Comparison of ENCODE assay signal across 10 cellular contexts in the genomic region with DNA sequence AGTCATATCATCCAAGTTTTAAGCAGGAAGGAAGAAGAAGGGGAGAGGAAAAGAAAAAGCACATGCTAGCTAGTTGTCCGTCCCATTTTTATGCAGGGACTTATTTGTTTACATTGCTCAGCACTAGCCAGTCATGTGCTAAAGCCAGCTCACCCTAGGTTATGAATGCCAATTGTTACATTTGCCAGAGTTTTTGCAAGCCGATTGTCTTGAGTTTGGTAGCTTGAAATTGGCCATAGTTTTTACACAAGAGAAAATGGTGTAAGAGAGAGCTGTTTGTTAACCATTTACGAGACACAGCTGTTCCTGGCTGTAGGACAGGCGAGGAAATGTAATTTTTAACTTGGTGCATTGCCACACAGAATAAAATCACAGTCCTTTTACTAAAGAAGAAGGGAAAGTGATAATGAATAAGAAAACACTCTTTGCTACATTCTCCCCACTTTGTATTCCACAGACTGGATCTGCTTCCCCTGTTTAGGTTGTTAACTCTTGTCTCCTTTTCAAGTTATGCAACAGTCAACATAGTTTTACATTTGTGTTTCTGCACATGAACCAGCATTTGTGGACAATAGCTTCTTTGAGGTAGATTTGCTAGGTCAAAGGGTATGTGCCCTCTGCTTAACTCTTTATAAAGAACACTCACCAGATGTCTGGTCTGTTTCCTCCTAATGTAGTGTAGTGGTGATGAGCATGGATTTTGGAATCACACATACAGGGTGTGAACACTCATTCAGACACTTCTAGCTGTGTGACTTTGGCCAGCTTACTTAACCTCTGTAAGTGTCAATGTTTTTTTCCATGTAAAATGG.
A peak's percentile ranks its signal among the peaks of the same experiment; 100 is the strongest.
DNase-seq lines count a peak whose midpoint lies in the region; ATAC-seq, FAIRE-seq and TF ChIP-seq lines count a peak whose summit lies in the region.
"Had no signal": no experiment of that assay in that cellular context is flagged by ENCODE, and none has a peak within 500 bp of the region (broad histone marks: within the 10 kb centered on the region; RNA-seq: fewer than 3 reads in every experiment).

No MANE protein-coding gene starts in this region.

- TF ChIP-seq CTCF in Loucy (conservative IDR thresholded peaks at IDR 0.05; ENCODE audit: low read length) (no peak), epithelial cell of esophagus (IDR thresholded peaks at IDR 0.05; ENCODE audit: insufficient read depth, low read depth, low read length, missing control alignments) (no peak)

- H3K36me3 ChIP-seq in Loucy (ENCODE audit: insufficient read depth, low read length) (no peaks in the 10 kb centered on the region), SJCRH30 (no peaks in the 10 kb centered on the region), Karpas-422 (ENCODE audit: insufficient read depth, low read length) (no peaks in the 10 kb centered on the region)

- H3K9me2 ChIP-seq in Loucy (replicated peaks; ENCODE audit: low read depth, low read length) = no peaks in the 10 kb centered on the region
- H3K9me2 ChIP-seq in Karpas-422 (replicated peaks; ENCODE audit: insufficient read depth, low read length) = no peaks in the 10 kb centered on the region

- H3K27me3 ChIP-seq in Loucy (ENCODE audit: insufficient read depth, low read length, poor library complexity, severe bottlenecking) (no peaks in the 10 kb centered on the region), SJCRH30 (no peaks in the 10 kb centered on the region), Karpas-422 (ENCODE audit: low read length) (no peaks in the 10 kb centered on the region)

- FAIRE-seq in GM19239 (lab: Jason Lieb, UNC) = no peak

- H3F3A ChIP-seq in Loucy (ENCODE audit: low read depth) = no peaks in the 10 kb centered on the region

- H3K4me3 ChIP-seq in Loucy (ENCODE audit: low read length, poor library complexity, severe bottlenecking) (no peak overlapping the region), epithelial cell of esophagus (ENCODE audit: low read length) (no peak overlapping the region), SJCRH30 (no peak overlapping the region), Karpas-422 (ENCODE audit: low read length) (no peak overlapping the region)

- peak; percentile 87 for ATAC-seq in left lobe of liver

- H3K4me2 ChIP-seq in Loucy (ENCODE audit: low read depth, low read length, poor library complexity, severe bottlenecking) (no peak overlapping the region), Karpas-422 (ENCODE audit: low read depth, low read length, poor library complexity, severe bottlenecking) (no peak overlapping the region)

- no peak overlapping the region for H3K9ac ChIP-seq in Loucy (ENCODE audit: low read depth, low read length, poor library complexity, severe bottlenecking)
- H3K9ac ChIP-seq in Karpas-422 (ENCODE audit: low read length) = no peak overlapping the region

- DNase-seq in epithelial cell of esophagus (ENCODE audit: low read depth) (peak; percentile 26), left lobe of liver (ENCODE audit: low spot score) (peak; percentile 59), superior temporal gyrus (ENCODE audit: extremely low spot score) (peak; percentile 84), SJCRH30 (no peak), GM19239 (ENCODE audit: insufficient read length, low spot score) (no peak), Karpas-422 (no peak)
- DNase-seq in central memory CD4-positive, alpha-beta T cell = no peak
- DNase-seq: activated B cell treated with CpG ODN at 0.5 μM for 24 hours; activated naive CD8-positive, alpha-beta T cell treated with anti-CD3 and anti-CD28 coated beads, Interleukin-2, amount 10 ng/mL, durations not matched to agents 7 days and 5 days had no signal

- no peaks in the 10 kb centered on the region for H4K20me1 ChIP-seq in Loucy (ENCODE audit: insufficient read depth, low read length, poor library complexity, severe bottlenecking)
- no peaks in the 10 kb centered on the region for H4K20me1 ChIP-seq in Karpas-422 (ENCODE audit: insufficient read depth, low read depth, low read length)

- no peaks in the 10 kb centered on the region for H3K9me3 ChIP-seq in Loucy (ENCODE audit: insufficient read depth, low read depth, low read length)
- H3K9me3 ChIP-seq in SJCRH30 (replicated peaks) = no peaks in the 10 kb centered on the region
- H3K9me3 ChIP-seq in Karpas-422 (ENCODE audit: low read length) = no peaks in the 10 kb centered on the region

- 0 out of 2 replicates have a peak overlapping the region, but pooled peaks have one; percentile 31 for H2AFZ ChIP-seq in Loucy (ENCODE audit: low read length)
- no peak overlapping the region for H2AFZ ChIP-seq in Karpas-422 (ENCODE audit: low read length)

- H3K27ac ChIP-seq in SJCRH30 (no peak overlapping the region), Karpas-422 (ENCODE audit: low read length) (no peak overlapping the region)

- H3K79me2 ChIP-seq in Loucy (ENCODE audit: insufficient read depth, low read length) (no peaks in the 10 kb centered on the region), Karpas-422 (ENCODE audit: low read length) (no peaks in the 10 kb centered on the region)

- peaks cover 8% of the 10 kb centered on the region for H3K4me1 ChIP-seq in Loucy (ENCODE audit: insufficient read depth, low read length, poor library complexity, severe bottlenecking)
- no peaks in the 10 kb centered on the region for H3K4me1 ChIP-seq in SJCRH30
- no peaks in the 10 kb centered on the region for H3K4me1 ChIP-seq in Karpas-422 (ENCODE audit: low read length)

Comparison
In these comparisons a context has a peak if more than half of its experiments do, and no peak if none do; other contexts are left out.
1. DNase-seq: peak in epithelial cell of esophagus (single experiment), left lobe of liver (single experiment) and superior temporal gyrus (single experiment); none in SJCRH30 (0 of 2), central memory CD4-positive, alpha-beta T cell (single experiment), GM19239 (single experiment) and Karpas-422 (single experiment).